Comparison of ENCODE assay signal across 8 cellular contexts in genomic region chr14:100587248-100587762, GRCh38. TPM values are rescaled to one million over a fixed set of nuclear protein-coding genes. Genes with fewer than 3 reads are reported as not detected.
DNase-seq lines count a peak whose midpoint lies in the region; ATAC-seq and FAIRE-seq lines count a peak whose summit lies in the region.

BEGAIN (minus strand) TSS chr14:100587417; CDS start chr14:100587290, 127 bp downstream.

- ATAC-seq in activated T-helper 17 cell treated with anti-CD3 and anti-CD28 coated beads, Interleukin-2, amount 50 U/mL, for 72 hours (replicated peaks), result no peak
- ATAC-seq in GM21786 (IDR thresholded peaks at IDR 0.05; ENCODE audit: unreplicated experiment), result no peak

- peak within 1 kb of the TSS; percentile 55 for H3K4me3 Mint-ChIP-seq in activated T-helper 17 cell treated with anti-CD3 and anti-CD28 coated beads, Interleukin-2, amount 50 U/mL, for 72 hours

- H3K4me1 ChIP-seq in iPS-18a (ENCODE audit: control insufficient read depth, low read depth, low read length) (no peaks in the 10 kb centered on the region), small intestine (ENCODE audit: control insufficient read depth in 2 of 2, insufficient read depth in 1 of 2, low read depth in 1 of 2, low read length in 1 of 2) (no peaks in the 10 kb centered on the region)

- H3K9me3 Mint-ChIP-seq in activated T-helper 17 cell treated with anti-CD3 and anti-CD28 coated beads, Interleukin-2, amount 50 U/mL, for 72 hours, result no peaks in the 10 kb centered on the region

- H3K4me1 Mint-ChIP-seq in activated T-helper 17 cell treated with anti-CD3 and anti-CD28 coated beads, Interleukin-2, amount 50 U/mL, for 72 hours, result no peaks in the 10 kb centered on the region

- 0 to 3% (median 2%) methylated on average over 16 to 66 of the region's 66 CpGs for WGBS in small intestine, 3 donors

- H3K36me3 Mint-ChIP-seq in activated T-helper 17 cell treated with anti-CD3 and anti-CD28 coated beads, Interleukin-2, amount 50 U/mL, for 72 hours (ENCODE audit: low read depth), result no peaks in the 10 kb centered on the region

- H3K27me3 ChIP-seq in iPS-18a (ENCODE audit: control insufficient read depth, insufficient read depth, low read length), result peaks cover 55% of the 10 kb centered on the region
- H3K27me3 ChIP-seq in small intestine (ENCODE audit: control insufficient read depth in 2 of 2, insufficient read depth in 2 of 2, low read length in 2 of 2), result peaks cover 0 to 13% of the 10 kb centered on the region in 2 donors

- no peaks in the 10 kb centered on the region for H3K36me3 ChIP-seq in iPS-18a (ENCODE audit: control insufficient read depth, low read depth, low read length)
- H3K36me3 ChIP-seq in small intestine (ENCODE audit: control insufficient read depth in 2 of 2, insufficient read depth in 2 of 2, low read length in 2 of 2), result no peaks in the 10 kb centered on the region

- H3K27ac Mint-ChIP-seq in activated T-helper 17 cell treated with anti-CD3 and anti-CD28 coated beads, Interleukin-2, amount 50 U/mL, for 72 hours, result no peak within 1 kb of the TSS

- peak; percentile 67 for DNase-seq in NCI-H1694 (lab: John Stamatoyannopoulos, UW)
- DNase-seq in NCI-H1694 treated with DMSO at 0.1 percent for 48 hours (lab: John Stamatoyannopoulos, UW), result no peak
- DNase-seq in small intestine, result no peak
- no peak for DNase-seq in stimulated activated naive CD4-positive, alpha-beta T cell (lab: John Stamatoyannopoulos, UW)
- DNase-seq in GM19239 (ENCODE audit: insufficient read length, low spot score), result no peak

- H3K27ac ChIP-seq in iPS-18a (ENCODE audit: low read length), result no peak within 1 kb of the TSS
- no peak within 1 kb of the TSS for H3K27ac ChIP-seq in small intestine (ENCODE audit: low read depth in 1 of 2, low read length in 1 of 2)

- FAIRE-seq in small intestine (lab: Jason Lieb, UNC), result no peak
- FAIRE-seq in GM19239 (lab: Jason Lieb, UNC), result no peak

- H3K9me3 ChIP-seq in iPS-18a (ENCODE audit: control insufficient read depth, low read depth, low read length), result no peaks in the 10 kb centered on the region
- no peaks in the 10 kb centered on the region for H3K9me3 ChIP-seq in small intestine (ENCODE audit: control insufficient read depth, low read depth)

- peaks cover 17% of the 10 kb centered on the region for H3K27me3 Mint-ChIP-seq in activated T-helper 17 cell treated with anti-CD3 and anti-CD28 coated beads, Interleukin-2, amount 50 U/mL, for 72 hours

- no peak within 1 kb of the TSS for H3K9ac ChIP-seq in iPS-18a (ENCODE audit: low read length)

- peak within 1 kb of the TSS; percentile 55 for H3K4me3 ChIP-seq in iPS-18a (ENCODE audit: low read length)
- H3K4me3 ChIP-seq in small intestine (ENCODE audit: low read depth in 1 of 2, low read length in 2 of 2), result peak within 1 kb of the TSS; percentile 41 to 45

RNA-seq across cellular contexts. Expression of gene BEGAIN, which starts in this region (rescaled TPM):
- 1 to 10 TPM; 2.1 to 2.4 TPM for total RNA-seq in activated T-helper 17 cell treated with anti-CD3 and anti-CD28 coated beads, Interleukin-2, amount 50 U/mL, for 72 hours
- 10 to 100 TPM in 1 of 3 donors, 1 to 10 TPM in 2; 1.3 to 13.5 (median 7.4) TPM for polyA plus RNA-seq in small intestine
